13 cellular contexts compared by ENCODE assay signal in the genomic region with DNA sequence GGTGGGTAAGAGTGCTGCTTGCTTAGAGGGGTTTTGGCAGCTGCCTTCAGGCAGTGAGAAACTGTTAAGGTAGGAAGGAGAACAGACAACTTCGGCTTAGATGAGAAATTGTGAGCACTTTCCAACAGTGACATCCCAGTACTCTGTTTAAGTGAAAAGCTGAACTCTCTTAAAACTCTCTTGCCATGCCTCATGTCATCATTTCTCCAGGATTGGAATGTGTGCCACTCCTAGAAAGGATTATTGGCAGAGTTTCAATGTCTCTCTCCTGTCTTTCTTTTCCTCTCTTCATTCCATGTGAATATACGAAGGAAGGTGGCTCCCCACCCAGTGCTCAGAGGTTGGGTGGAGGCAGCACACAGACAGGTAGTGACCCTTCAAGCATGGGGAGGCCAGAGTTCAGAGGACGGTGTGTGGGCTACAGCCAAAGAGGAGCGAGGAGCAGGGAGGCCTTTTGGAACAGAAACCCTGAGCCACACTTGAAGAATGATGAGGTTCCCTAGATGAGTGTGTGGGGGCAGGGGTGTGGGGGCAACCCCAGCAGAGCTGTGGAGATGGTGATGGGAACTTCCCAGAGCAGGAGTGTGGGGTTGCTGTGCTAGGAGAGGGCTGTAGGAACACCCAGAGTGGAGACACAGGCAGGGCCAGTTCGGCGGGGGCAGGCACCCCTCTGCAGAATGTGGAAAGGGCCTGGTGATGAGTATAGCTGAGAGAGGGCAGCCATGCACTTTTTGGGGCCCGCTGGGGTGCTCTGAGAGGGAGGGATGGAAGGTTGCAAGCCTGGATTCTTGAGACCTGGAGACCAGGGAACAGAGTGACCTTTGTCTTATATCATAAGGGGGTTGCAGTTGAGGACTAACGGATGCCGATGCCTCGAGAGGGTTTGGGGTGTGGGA. TPM values are rescaled to one million over a fixed set of nuclear protein-coding genes. Genes with fewer than 3 reads are reported as not detected.
DNase-seq lines count a peak whose midpoint lies in the region; ATAC-seq and TF ChIP-seq lines count a peak whose summit lies in the region.
"Had no signal": no experiment of that assay in that cellular context is flagged by ENCODE, and none has a peak within 500 bp of the region (broad histone marks: within the 10 kb centered on the region; RNA-seq: fewer than 3 reads in every experiment).

No MANE protein-coding gene starts in this region.

- no peaks in the 10 kb centered on the region for H3K9me3 Mint-ChIP-seq in activated CD4-positive, alpha-beta T cell treated with anti-CD3 and anti-CD28 coated beads, Interleukin-2, amount 10 ng/mL, durations not matched to agents 7 days and 5 days
- H3K9me3 Mint-ChIP-seq in stimulated activated naive B cell treated with anti-CD40 and anti-IgM and Interleukin-4, amounts not matched to agents 10 μg/mL and 1 μg/mL and 100 μg/mL, for 72 hours: no peaks in the 10 kb centered on the region

- H3K27ac ChIP-seq in SK-N-MC (0 out of 2 replicates have a peak overlapping the region, but pooled peaks have one; percentile 32), body of pancreas (no peak overlapping the region)
- H3K27ac ChIP-seq: vagina had no signal

- no peak overlapping the region for H3K4me3 Mint-ChIP-seq in activated CD4-positive, alpha-beta T cell treated with anti-CD3 and anti-CD28 coated beads, Interleukin-2, amount 10 ng/mL, durations not matched to agents 7 days and 5 days
- peak overlapping the region; percentile 1 to 69 for H3K4me3 Mint-ChIP-seq in stimulated activated naive B cell treated with anti-CD40 and anti-IgM and Interleukin-4, amounts not matched to agents 10 μg/mL and 1 μg/mL and 100 μg/mL, for 72 hours

- no peaks in the 10 kb centered on the region for H3K27me3 ChIP-seq in body of pancreas
- H3K27me3 ChIP-seq: heart right ventricle, vagina had no signal

- peaks cover 75% of the 10 kb centered on the region for H3K4me1 ChIP-seq in body of pancreas

- no peak for ATAC-seq in stimulated activated naive B cell treated with anti-CD40 and anti-IgM and Interleukin-4, amounts not matched to agents 10 μg/mL and 1 μg/mL and 100 μg/mL, for 72 hours (replicated peaks)
- no peak for ATAC-seq in body of pancreas

- H3K4me3 ChIP-seq in SK-N-MC (no peak overlapping the region), epithelial cell of esophagus (ENCODE audit: low read length) (no peak overlapping the region), body of pancreas (no peak overlapping the region)
- H3K4me3 ChIP-seq: heart right ventricle, vagina had no signal

- H3K9me3 ChIP-seq in SK-N-MC (ENCODE audit: low read depth, low read length) (no peaks in the 10 kb centered on the region), body of pancreas (no peaks in the 10 kb centered on the region)
- H3K9me3 ChIP-seq: heart right ventricle, vagina had no signal

- POLR2A ChIA-PET in activated CD4-positive, alpha-beta T cell treated with anti-CD3 and anti-CD28 coated beads, Interleukin-2, amount 10 ng/mL, durations not matched to agents 7 days and 5 days (lab: Charles Lee): no interaction called here

- H3K4me1 Mint-ChIP-seq in activated CD4-positive, alpha-beta T cell treated with anti-CD3 and anti-CD28 coated beads, Interleukin-2, amount 10 ng/mL, durations not matched to agents 7 days and 5 days: peaks cover 77% of the 10 kb centered on the region
- H3K4me1 Mint-ChIP-seq in stimulated activated naive B cell treated with anti-CD40 and anti-IgM and Interleukin-4, amounts not matched to agents 10 μg/mL and 1 μg/mL and 100 μg/mL, for 72 hours: peaks cover 73 to 97% of the 10 kb centered on the region in 2 donors

- CTCF ChIA-PET in activated CD4-positive, alpha-beta T cell treated with anti-CD3 and anti-CD28 coated beads, Interleukin-2, amount 10 ng/mL, durations not matched to agents 7 days and 5 days (lab: Charles Lee): interaction anchor here (0.9 kb wide), 1 partner anchor 41 kb away, joined by 3 read pairs; no protein-coding TSS in a partner anchor

- peak overlapping the region; percentile 87 for H3K27ac Mint-ChIP-seq in activated CD4-positive, alpha-beta T cell treated with anti-CD3 and anti-CD28 coated beads, Interleukin-2, amount 10 ng/mL, durations not matched to agents 7 days and 5 days
- H3K27ac Mint-ChIP-seq in stimulated activated naive B cell treated with anti-CD40 and anti-IgM and Interleukin-4, amounts not matched to agents 10 μg/mL and 1 μg/mL and 100 μg/mL, for 72 hours: peak overlapping the region; percentile 98

- no peak for TF ChIP-seq POLR2A in body of pancreas (IDR thresholded peaks at IDR 0.05)

- 76 to 78% methylated on average over 10 of the region's 10 CpGs for WGBS in body of pancreas, 2 donors

- no peak for DNase-seq in activated CD4-positive, alpha-beta T cell treated with anti-CD3 and anti-CD28 coated beads, Interleukin-2, amount 10 ng/mL, durations not matched to agents 7 days and 5 days
- no peak for DNase-seq in activated CD4-positive, alpha-beta T cell treated with anti-CD3 and anti-CD28 coated beads, Interleukin-2, amount 50 U/mL, for 1 hour
- no peak for DNase-seq in SK-N-MC (ENCODE audit: low read depth, low spot score)
- DNase-seq in epithelial cell of esophagus (ENCODE audit: low read depth): peak; percentile 44
- DNase-seq in stimulated activated naive B cell treated with anti-CD40 and anti-IgM and Interleukin-4, amounts not matched to agents 10 μg/mL and 1 μg/mL and 100 μg/mL, for 72 hours: no peak
- no peak for DNase-seq in body of pancreas
- no peak for DNase-seq in NCI-H146 (lab: John Stamatoyannopoulos, UW)
- no peak for DNase-seq in amniotic stem cell (lab: John Stamatoyannopoulos, UW)
- DNase-seq: caudate nucleus; heart right ventricle; NCI-H1092; stimulated activated CD4-positive, alpha-beta T cell treated with anti-CD3 and anti-CD28 coated beads, Interleukin-4, amount 100 ng/mL, for 4 hours had no signal

- no peak overlapping the region for H3K9ac ChIP-seq in SK-N-MC (ENCODE audit: insufficient read length)

- no peaks in the 10 kb centered on the region for H3K36me3 ChIP-seq in SK-N-MC (ENCODE audit: insufficient read depth, low read length)
- no peaks in the 10 kb centered on the region for H3K36me3 ChIP-seq in body of pancreas (replicated peaks in 1 of 2; ENCODE audit: insufficient read depth in 1 of 2, low read depth in 2 of 2)
- H3K36me3 ChIP-seq: vagina had no signal

- intact Hi-C loops in body of pancreas (cut with DNase I): no loop called here

- no peaks in the 10 kb centered on the region for H3K27me3 Mint-ChIP-seq in activated CD4-positive, alpha-beta T cell treated with anti-CD3 and anti-CD28 coated beads, Interleukin-2, amount 10 ng/mL, durations not matched to agents 7 days and 5 days
- H3K27me3 Mint-ChIP-seq in stimulated activated naive B cell treated with anti-CD40 and anti-IgM and Interleukin-4, amounts not matched to agents 10 μg/mL and 1 μg/mL and 100 μg/mL, for 72 hours: no peaks in the 10 kb centered on the region

- no peak for TF ChIP-seq CTCF in epithelial cell of esophagus (IDR thresholded peaks at IDR 0.05; ENCODE audit: insufficient read depth, low read depth, low read length, missing control alignments)
- TF ChIP-seq CTCF in body of pancreas (IDR thresholded peaks at IDR 0.05): no peak

- H3K36me3 Mint-ChIP-seq in activated CD4-positive, alpha-beta T cell treated with anti-CD3 and anti-CD28 coated beads, Interleukin-2, amount 10 ng/mL, durations not matched to agents 7 days and 5 days (ENCODE audit: low read depth): peaks cover 4% of the 10 kb centered on the region
- peaks cover 14 to 25% of the 10 kb centered on the region in 2 donors for H3K36me3 Mint-ChIP-seq in stimulated activated naive B cell treated with anti-CD40 and anti-IgM and Interleukin-4, amounts not matched to agents 10 μg/mL and 1 μg/mL and 100 μg/mL, for 72 hours

RNA-seq across cellular contexts. Expression of a gene that starts 58.8 kb away (rescaled TPM):
- 10 to 100 TPM; 22.7 to 28.4 TPM for total RNA-seq in activated CD4-positive, alpha-beta T cell treated with anti-CD3 and anti-CD28 coated beads, Interleukin-2, amount 10 ng/mL, durations not matched to agents 7 days and 5 days
- 10 to 100 TPM; 45.9 to 68.6 TPM for total RNA-seq in body of pancreas
